Comparison of ENCODE assay signal across 15 cellular contexts in genomic region chr18:2955966-2956521, GRCh38. TPM values are rescaled to one million over a fixed set of nuclear protein-coding genes. Genes with fewer than 3 reads are reported as not detected.
DNase-seq lines count a peak whose midpoint lies in the region; ATAC-seq and TF ChIP-seq lines count a peak whose summit lies in the region.
"Had no signal": no experiment of that assay in that cellular context is flagged by ENCODE, and none has a peak within 500 bp of the region (broad histone marks: within the 10 kb centered on the region; RNA-seq: fewer than 3 reads in every experiment).

No MANE protein-coding gene starts in this region.

- intact Hi-C loops in activated CD4-positive, alpha-beta T cell treated with anti-CD3 and anti-CD28 coated beads, Interleukin-2, amount 10 ng/mL, durations not matched to agents 24 days and 14 days (cut with micrococcal nuclease) = loop anchor here (5.0 kb wide), 2 partner anchors 384 to 646 kb away; partner anchors contain the start of genes METTL4 and NDC80

- H3K27ac ChIP-seq in SK-N-MC (peak overlapping the region; percentile 94), skin epidermis (peak overlapping the region in 12 of 21 experiments; percentile 15 to 90 (median 33))
- H3K27ac ChIP-seq: testis had no signal

- POLR2A ChIA-PET in HEK293T (lab: Yijun Ruan, JAX) = no interaction called here

- no peaks in the 10 kb centered on the region for H3K9me3 Mint-ChIP-seq in activated CD4-positive, alpha-beta T cell treated with anti-CD3 and anti-CD28 coated beads, Interleukin-2, amount 10 ng/mL, durations not matched to agents 24 days and 14 days
- no peaks in the 10 kb centered on the region for H3K9me3 Mint-ChIP-seq in effector memory CD8-positive, alpha-beta T cell
- H3K9me3 Mint-ChIP-seq: nephron had no signal

- peaks cover 34% of the 10 kb centered on the region for H3K36me3 ChIP-seq in SK-N-MC (ENCODE audit: insufficient read depth, low read length)

- peaks cover 65% of the 10 kb centered on the region for H3K4me1 Mint-ChIP-seq in activated CD4-positive, alpha-beta T cell treated with anti-CD3 and anti-CD28 coated beads, Interleukin-2, amount 10 ng/mL, durations not matched to agents 24 days and 14 days
- H3K4me1 Mint-ChIP-seq in effector memory CD8-positive, alpha-beta T cell (ENCODE audit: low read depth in 2 of 2) = peaks cover 40 to 65% of the 10 kb centered on the region in 2 donors

- no peaks in the 10 kb centered on the region for H3K9me3 ChIP-seq in SK-N-MC (ENCODE audit: low read depth, low read length)
- H3K9me3 ChIP-seq: testis had no signal

- CTCF ChIA-PET in HEK293T (lab: Yijun Ruan, JAX) = no interaction called here

- H3K4me3 Mint-ChIP-seq in activated CD4-positive, alpha-beta T cell treated with anti-CD3 and anti-CD28 coated beads, Interleukin-2, amount 10 ng/mL, durations not matched to agents 24 days and 14 days = peak overlapping the region; percentile 79
- peak overlapping the region; percentile 80 to 82 for H3K4me3 Mint-ChIP-seq in effector memory CD8-positive, alpha-beta T cell
- H3K4me3 Mint-ChIP-seq: nephron had no signal

- peak; percentile 75 for DNase-seq in activated CD4-positive, alpha-beta T cell treated with anti-CD3 and anti-CD28 coated beads, Interleukin-2, amount 10 ng/mL, durations not matched to agents 24 days and 14 days
- DNase-seq in activated CD4-positive, alpha-beta T cell treated with anti-CD3 and anti-CD28 coated beads for 48 hours = no peak
- DNase-seq in SK-N-MC (ENCODE audit: low read depth, low spot score) (peak; percentile 66), HEK293T (ENCODE audit: extremely low spot score) (no peak), SIG-M5 treated with dmso at 0.1 percent for 504 hours (lab: John Stamatoyannopoulos, UW; ENCODE audit: unreplicated experiment) (no peak)
- DNase-seq in effector memory CD8-positive, alpha-beta T cell = no peak
- DNase-seq: head of caudate nucleus, NCI-H1105, NCI-H446 treated with DMSO at 0.1 percent for 48 hours, testis had no signal

- H3K4me3 ChIP-seq in SK-N-MC = peak overlapping the region; percentile 62
- H3K4me3 ChIP-seq in skin epidermis = no peak overlapping the region
- H3K4me3 ChIP-seq: testis had no signal

- ATAC-seq in effector memory CD8-positive, alpha-beta T cell (replicated peaks) = peak; percentile 16
- ATAC-seq in HG03442 (IDR thresholded peaks at IDR 0.05; ENCODE audit: unreplicated experiment) = no peak
- ATAC-seq: Panc1, sciatic nerve had no signal

- H3K27ac Mint-ChIP-seq in activated CD4-positive, alpha-beta T cell treated with anti-CD3 and anti-CD28 coated beads, Interleukin-2, amount 10 ng/mL, durations not matched to agents 24 days and 14 days = peak overlapping the region; percentile 92
- peak overlapping the region; percentile 93 to 99 for H3K27ac Mint-ChIP-seq in effector memory CD8-positive, alpha-beta T cell
- H3K27ac Mint-ChIP-seq: nephron had no signal

- peak overlapping the region; percentile 53 for H3K9ac ChIP-seq in SK-N-MC (ENCODE audit: insufficient read length)

- H3K27me3 Mint-ChIP-seq in activated CD4-positive, alpha-beta T cell treated with anti-CD3 and anti-CD28 coated beads, Interleukin-2, amount 10 ng/mL, durations not matched to agents 24 days and 14 days = no peaks in the 10 kb centered on the region
- no peaks in the 10 kb centered on the region for H3K27me3 Mint-ChIP-seq in effector memory CD8-positive, alpha-beta T cell

- H3K36me3 Mint-ChIP-seq in activated CD4-positive, alpha-beta T cell treated with anti-CD3 and anti-CD28 coated beads, Interleukin-2, amount 10 ng/mL, durations not matched to agents 24 days and 14 days (ENCODE audit: low read depth) = peaks cover 66% of the 10 kb centered on the region
- H3K36me3 Mint-ChIP-seq in effector memory CD8-positive, alpha-beta T cell (ENCODE audit: insufficient read depth) = peaks cover 83% of the 10 kb centered on the region

TF ChIP-seq in HEK293T, 16 proteins besides CTCF, POLR2A, EP300 and RAD21:
- no peak for TF ChIP-seq TARDBP (IDR thresholded peaks at IDR 0.05)
- TF ChIP-seq CTBP1 (IDR thresholded peaks at IDR 0.05; ENCODE audit: borderline replicate concordance) = no peak
- TF ChIP-seq PKNOX1 (IDR thresholded peaks at IDR 0.05) = no peak
- TF ChIP-seq LEF1 (IDR thresholded peaks at IDR 0.05; ENCODE audit: borderline replicate concordance) = no peak
- TF ChIP-seq HDGF (IDR thresholded peaks at IDR 0.05; ENCODE audit: borderline replicate concordance) = no peak
- TF ChIP-seq BHLHE40 (IDR thresholded peaks at IDR 0.05; ENCODE audit: borderline replicate concordance) = no peak
- no peak for TF ChIP-seq FOXA1 (IDR thresholded peaks at IDR 0.05)
- TF ChIP-seq FOXM1 (IDR thresholded peaks at IDR 0.05; ENCODE audit: borderline replicate concordance) = no peak
- TF ChIP-seq SP1 (IDR thresholded peaks at IDR 0.05) = no peak
- no peak for TF ChIP-seq ARNT (IDR thresholded peaks at IDR 0.05)
- TF ChIP-seq FOXK2 (IDR thresholded peaks at IDR 0.05) = no peak
- TF ChIP-seq SUZ12 (IDR thresholded peaks at IDR 0.05) = no peak
- TF ChIP-seq ZNF384 (IDR thresholded peaks at IDR 0.05) = no peak
- no peak for TF ChIP-seq ELF4 (IDR thresholded peaks at IDR 0.05)
- no peak for TF ChIP-seq NFRKB (IDR thresholded peaks at IDR 0.05)
- no peak for TF ChIP-seq L3MBTL2 (conservative IDR thresholded peaks at IDR 0.05)

RNA-seq across cellular contexts. Expression of gene LPIN2, which starts 56.9 kb away (rescaled TPM):
- total RNA-seq in activated CD4-positive, alpha-beta T cell treated with anti-CD3 and anti-CD28 coated beads, Interleukin-2, amount 10 ng/mL, durations not matched to agents 24 days and 14 days = 111 and 118 TPM in 2 replicates

Comparison
In these comparisons a context has a peak if more than half of its experiments do, and no peak if none do; other contexts are left out.
1. DNase-seq: peak in activated CD4-positive, alpha-beta T cell treated with anti-CD3 and anti-CD28 coated beads, Interleukin-2, amount 10 ng/mL, durations not matched to agents 24 days and 14 days (single experiment) and SK-N-MC (single experiment); none in activated CD4-positive, alpha-beta T cell treated with anti-CD3 and anti-CD28 coated beads for 48 hours (single experiment), effector memory CD8-positive, alpha-beta T cell (0 of 3), HEK293T (single experiment) and SIG-M5 treated with dmso at 0.1 percent for 504 hours (single experiment).